Comparison of ENCODE assay signal across 8 cellular contexts in genomic region chr10:264160-265073, GRCh38.
DNase-seq lines count a peak whose midpoint lies in the region; ATAC-seq, FAIRE-seq and TF ChIP-seq lines count a peak whose summit lies in the region.
"Not testable (repeated sequence)": the region's sequence is repeated elsewhere in the genome, so short reads cannot be mapped to it uniquely, and the experiment has no call there.

No MANE protein-coding gene starts in this region.

- not testable (repeated sequence) for H3K36me3 Mint-ChIP-seq in Calu3 (ENCODE audit: insufficient read depth, unreplicated experiment); HFFc6 (ENCODE audit: low read depth); activated T-helper 17 cell treated with anti-CD3 and anti-CD28 coated beads, Interleukin-2, amount 50 U/mL, for 72 hours (ENCODE audit: low read depth); osteocyte (ENCODE audit: unreplicated experiment)
- H3K36me3 Mint-ChIP-seq in stimulated activated effector memory CD8-positive, alpha-beta T cell treated with anti-CD3 and anti-CD28 coated beads, Interleukin-12 subunit alpha, Interleukin-12 subunit beta, amount 100 ng/mL, for 72 hours = peaks cover 14% of the 10 kb centered on the region

- intact Hi-C loops in Calu3 (cut with micrococcal nuclease; ENCODE audit: unreplicated experiment) = not testable (repeated sequence)

- H3K27ac ChIP-seq in epithelial cell of prostate = peak overlapping the region; percentile 51

- peak; percentile 69 to 79 for ATAC-seq in activated CD4-positive, CD25-positive, alpha-beta regulatory T cell treated with anti-CD3 and anti-CD28 coated beads, Interleukin-2, amount 50 U/mL, for 24 hours
- ATAC-seq in activated T-helper 17 cell treated with anti-CD3 and anti-CD28 coated beads, Interleukin-2, amount 50 U/mL, for 72 hours (replicated peaks) = peak; percentile 78
- ATAC-seq in stimulated activated effector memory CD8-positive, alpha-beta T cell treated with anti-CD3 and anti-CD28 coated beads, Interleukin-12 subunit alpha, Interleukin-12 subunit beta, amount 100 ng/mL, for 72 hours = peak; percentile 89

- H3K4me1 Mint-ChIP-seq in Calu3 (ENCODE audit: low read depth, unreplicated experiment) (peaks cover 29% of the 10 kb centered on the region), HFFc6 (ENCODE audit: low read depth) (peaks cover 16% of the 10 kb centered on the region)
- not testable (repeated sequence) for H3K4me1 Mint-ChIP-seq in activated T-helper 17 cell treated with anti-CD3 and anti-CD28 coated beads, Interleukin-2, amount 50 U/mL, for 72 hours; osteocyte (ENCODE audit: unreplicated experiment)
- H3K4me1 Mint-ChIP-seq in stimulated activated effector memory CD8-positive, alpha-beta T cell treated with anti-CD3 and anti-CD28 coated beads, Interleukin-12 subunit alpha, Interleukin-12 subunit beta, amount 100 ng/mL, for 72 hours = peaks cover 32% of the 10 kb centered on the region

- TF ChIP-seq CTCF in Calu3 (IDR thresholded peaks at IDR 0.05; ENCODE audit: unreplicated experiment); HFFc6 (IDR thresholded peaks at IDR 0.05); osteocyte (IDR thresholded peaks at IDR 0.05): not testable (repeated sequence)

- DNase-seq in Calu3 (peak; percentile 4), RCC 7860 (ENCODE audit: low spot score) (peak; percentile 20), osteocyte (ENCODE audit: extremely low spot score, unreplicated experiment) (peak; percentile 40)
- DNase-seq in HFFc6; epithelial cell of prostate (ENCODE audit: low read depth, low spot score): not testable (repeated sequence)
- peak; percentile 24 to 57 for DNase-seq in stimulated activated effector memory CD8-positive, alpha-beta T cell treated with anti-CD3 and anti-CD28 coated beads, Interleukin-12 subunit alpha, Interleukin-12 subunit beta, amount 100 ng/mL, for 72 hours (ENCODE audit: low spot score in 2 of 2)

- H3K27ac Mint-ChIP-seq in Calu3 (ENCODE audit: unreplicated experiment); osteocyte (ENCODE audit: unreplicated experiment): not testable (repeated sequence)
- 0 out of 2 replicates have a peak overlapping the region, but pooled peaks have one; percentile 13 for H3K27ac Mint-ChIP-seq in HFFc6
- H3K27ac Mint-ChIP-seq in activated T-helper 17 cell treated with anti-CD3 and anti-CD28 coated beads, Interleukin-2, amount 50 U/mL, for 72 hours = peak overlapping the region; percentile 90
- peak overlapping the region; percentile 93 for H3K27ac Mint-ChIP-seq in stimulated activated effector memory CD8-positive, alpha-beta T cell treated with anti-CD3 and anti-CD28 coated beads, Interleukin-12 subunit alpha, Interleukin-12 subunit beta, amount 100 ng/mL, for 72 hours

- not testable (repeated sequence) for FAIRE-seq in RCC 7860 (lab: Jason Lieb, UNC)

- CTCF ChIA-PET in Calu3 (lab: Charles Lee) = not testable (repeated sequence)

- not testable (repeated sequence) for H3K27me3 Mint-ChIP-seq in Calu3 (ENCODE audit: unreplicated experiment); HFFc6 (ENCODE audit: insufficient read depth); activated T-helper 17 cell treated with anti-CD3 and anti-CD28 coated beads, Interleukin-2, amount 50 U/mL, for 72 hours; osteocyte (ENCODE audit: unreplicated experiment)

- not testable (repeated sequence) for H3K4me3 Mint-ChIP-seq in Calu3 (ENCODE audit: low read depth, unreplicated experiment); HFFc6; osteocyte (ENCODE audit: unreplicated experiment); stimulated activated effector memory CD8-positive, alpha-beta T cell treated with anti-CD3 and anti-CD28 coated beads, Interleukin-12 subunit alpha, Interleukin-12 subunit beta, amount 100 ng/mL, for 72 hours
- peak overlapping the region; percentile 22 for H3K4me3 Mint-ChIP-seq in activated T-helper 17 cell treated with anti-CD3 and anti-CD28 coated beads, Interleukin-2, amount 50 U/mL, for 72 hours

- H3K9me3 Mint-ChIP-seq in Calu3 (ENCODE audit: low read depth, unreplicated experiment); HFFc6; activated T-helper 17 cell treated with anti-CD3 and anti-CD28 coated beads, Interleukin-2, amount 50 U/mL, for 72 hours; osteocyte (ENCODE audit: unreplicated experiment); stimulated activated effector memory CD8-positive, alpha-beta T cell treated with anti-CD3 and anti-CD28 coated beads, Interleukin-12 subunit alpha, Interleukin-12 subunit beta, amount 100 ng/mL, for 72 hours: not testable (repeated sequence)

- BruUV-seq in Calu3 (replicated peaks; lab: Mats Ljungman, UMichigan) = not testable (repeated sequence)
